ENCODE assay signal across 11 cellular contexts in the genomic region with DNA sequence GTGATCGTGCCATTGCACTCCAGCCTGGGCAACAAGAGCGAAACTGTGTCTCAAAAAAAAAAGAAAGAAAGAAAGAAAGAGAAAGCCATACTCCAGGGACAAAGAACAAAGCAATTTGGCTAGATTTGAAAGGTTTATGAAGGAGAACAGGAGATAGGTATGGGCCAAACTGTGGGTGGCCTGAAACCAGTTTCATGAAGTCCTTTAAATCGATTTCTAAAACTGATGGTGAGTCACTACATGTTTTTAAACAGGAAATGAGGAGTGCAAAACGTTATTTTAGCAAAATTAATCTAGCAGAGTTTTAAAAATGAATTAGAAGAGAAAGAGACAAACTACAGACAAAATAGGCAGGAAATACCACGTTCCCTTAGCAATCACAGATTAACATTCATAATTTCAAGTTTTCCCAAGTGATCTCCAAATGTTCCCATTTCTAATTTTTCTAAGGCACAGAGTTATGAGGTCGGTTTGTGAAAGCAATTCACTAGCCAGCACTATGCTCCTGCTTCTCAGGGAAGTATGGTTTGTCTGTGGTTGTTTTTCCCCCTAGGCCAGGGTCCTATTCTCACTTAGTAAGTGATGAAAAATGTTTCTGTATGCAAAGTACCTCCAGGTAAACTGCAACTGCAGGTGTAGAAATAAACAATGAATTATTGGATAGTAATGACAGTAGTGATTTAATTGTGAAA.
DNase-seq lines count a peak whose midpoint lies in the region; ATAC-seq and TF ChIP-seq lines count a peak whose summit lies in the region.
"Had no signal": no experiment of that assay in that cellular context is flagged by ENCODE, and none has a peak within 500 bp of the region (broad histone marks: within the 10 kb centered on the region; RNA-seq: fewer than 3 reads in every experiment).

No MANE protein-coding gene starts in this region.

- H3K27ac ChIP-seq in OCI-LY7 (ENCODE audit: low read depth, low read length, poor library complexity, severe bottlenecking) (no peak overlapping the region), dorsolateral prefrontal cortex (peak overlapping the region in 35 of 59 donors; percentile 1 to 82 (median 49)), suprapubic skin (peak overlapping the region; percentile 15)

- BruUV-seq in OCI-LY7 (replicated peaks; lab: Mats Ljungman, UMichigan): no TSS peak

- no peaks in the 10 kb centered on the region for H3K79me2 ChIP-seq in OCI-LY7 (ENCODE audit: insufficient read depth, low read depth, low read length)

- TF ChIP-seq POLR2A in suprapubic skin (IDR thresholded peaks at IDR 0.05): no peak

- no peaks in the 10 kb centered on the region for H3K9me3 Mint-ChIP-seq in activated T-cell treated with anti-CD3 and anti-CD28 coated beads, Interleukin-2, amount 50 U/mL, for 72 hours

- H4K20me1 ChIP-seq in OCI-LY7 (ENCODE audit: insufficient read depth, low read length): no peaks in the 10 kb centered on the region

- H3K9me3 ChIP-seq in OCI-LY7 (ENCODE audit: low read length) (no peaks in the 10 kb centered on the region), suprapubic skin (no peaks in the 10 kb centered on the region)

- H3K36me3 Mint-ChIP-seq in activated T-cell treated with anti-CD3 and anti-CD28 coated beads, Interleukin-2, amount 50 U/mL, for 72 hours (ENCODE audit: insufficient read depth in 2 of 2): no peaks in the 10 kb centered on the region

- H3K27ac Mint-ChIP-seq in activated T-cell treated with anti-CD3 and anti-CD28 coated beads, Interleukin-2, amount 50 U/mL, for 72 hours: peak overlapping the region; percentile 71

- CTCF ChIA-PET in OCI-LY7 (lab: Charles Lee; ENCODE audit: unreplicated experiment): no interaction called here

- no peaks in the 10 kb centered on the region for H3K27me3 ChIP-seq in dorsolateral prefrontal cortex
- no peaks in the 10 kb centered on the region for H3K27me3 ChIP-seq in suprapubic skin

- H3K36me3 ChIP-seq in OCI-LY7 (ENCODE audit: insufficient read depth, low read length) (no peaks in the 10 kb centered on the region), suprapubic skin (no peaks in the 10 kb centered on the region)

- 0 out of 2 replicates have a peak overlapping the region, but pooled peaks have one; percentile 10 for H2AFZ ChIP-seq in OCI-LY7 (ENCODE audit: low read length)

- TF ChIP-seq EP300 in suprapubic skin (IDR thresholded peaks at IDR 0.05): no peak

- H3K4me2 ChIP-seq in OCI-LY7 (ENCODE audit: low read length): no peak overlapping the region; the same call in 1 of the 2 replicates

- WGBS in suprapubic skin: 56% methylated on average over 6 of the region's 6 CpGs

- peak; percentile 16 to 17 for ATAC-seq in activated T-cell treated with anti-CD3 and anti-CD28 coated beads, Interleukin-2, amount 50 U/mL, for 72 hours (replicated peaks in 1 of 2)
- no peak for ATAC-seq in HG03354 (IDR thresholded peaks at IDR 0.05; ENCODE audit: poor library complexity, severe bottlenecking, unreplicated experiment)
- ATAC-seq: Panc1 had no signal

- H3K4me3 ChIP-seq in OCI-LY7 (ENCODE audit: low read depth, low read length, poor library complexity, severe bottlenecking) (no peak overlapping the region), dorsolateral prefrontal cortex (peak overlapping the region in 10 of 59 donors; percentile 7 to 52 (median 33)), suprapubic skin (no peak overlapping the region)

- H3K4me3 Mint-ChIP-seq in activated T-cell treated with anti-CD3 and anti-CD28 coated beads, Interleukin-2, amount 50 U/mL, for 72 hours: peak overlapping the region; percentile 66 to 78

- TF ChIP-seq CTCF in OCI-LY7 (conservative IDR thresholded peaks at IDR 0.05; ENCODE audit: low read length): no peak
- no peak for TF ChIP-seq CTCF in dorsolateral prefrontal cortex (IDR thresholded peaks at IDR 0.05 in 54 of 56, conservative IDR thresholded peaks at IDR 0.05 in 2 of 56; ENCODE audit: low read depth in 1 of 56, partially characterized antibody in 56 of 56)
- no peak for TF ChIP-seq CTCF in suprapubic skin (IDR thresholded peaks at IDR 0.05)

- POLR2A ChIA-PET in OCI-LY7 (lab: Charles Lee): no interaction called here

- peaks cover 52% of the 10 kb centered on the region for H3K4me1 Mint-ChIP-seq in activated T-cell treated with anti-CD3 and anti-CD28 coated beads, Interleukin-2, amount 50 U/mL, for 72 hours (ENCODE audit: low read depth)

- DNase-seq in activated T-cell treated with anti-CD3 and anti-CD28 coated beads, Interleukin-2, amount 50 U/mL, for 72 hours: no peak
- DNase-seq in activated T-cell treated with anti-CD3 and anti-CD28 coated beads for 4 hours (no peak), OCI-LY7 (ENCODE audit: low spot score) (no peak), dorsolateral prefrontal cortex (no peak), suprapubic skin (ENCODE audit: low spot score in 2 of 2) (no peak), NCI-H345 treated with DMSO at 0.1 percent for 48 hours (lab: John Stamatoyannopoulos, UW; ENCODE audit: unreplicated experiment) (no peak), amygdala (lab: John Stamatoyannopoulos, UW) (no peak)
- DNase-seq: NCI-H1930, retina had no signal

- H3K4me1 ChIP-seq in OCI-LY7 (ENCODE audit: insufficient read depth, low read length, poor library complexity, severe bottlenecking) (peaks cover 21% of the 10 kb centered on the region), suprapubic skin (peaks cover 30% of the 10 kb centered on the region)

- H3K9me2 ChIP-seq in OCI-LY7 (ENCODE audit: insufficient read depth, low read length): no peaks in the 10 kb centered on the region

- no peaks in the 10 kb centered on the region for H3K27me3 Mint-ChIP-seq in activated T-cell treated with anti-CD3 and anti-CD28 coated beads, Interleukin-2, amount 50 U/mL, for 72 hours (ENCODE audit: low read depth)

- intact Hi-C loops in OCI-LY7 (cut with micrococcal nuclease; ENCODE audit: unreplicated experiment): no loop called here
- intact Hi-C loops in dorsolateral prefrontal cortex (cut with DNase I): no loop called here
